ENCODE assay signal across 26 cellular contexts in genomic region chr11:105109353-105109752, GRCh38. TPM values are rescaled to one million over a fixed set of nuclear protein-coding genes. Genes with fewer than 3 reads are reported as not detected.
"Had no signal": no experiment of that assay in that cellular context is flagged by ENCODE, and none has a peak within 500 bp of the region (broad histone marks: within the 10 kb centered on the region; RNA-seq: fewer than 3 reads in every experiment).

No MANE protein-coding gene starts in this region.

- H3K27ac Mint-ChIP-seq: activated B cell treated with CpG ODN at 0.5 μM for 24 hours; activated CD4-positive, alpha-beta memory T cell treated with anti-CD3 and anti-CD28 coated beads, Interleukin-2, amount 10 ng/mL, durations not matched to agents 7 days and 5 days; activated CD4-positive, alpha-beta T cell treated with anti-CD3 and anti-CD28 coated beads, Interleukin-2, amount 10 ng/mL, durations not matched to agents 7 days and 5 days; activated naive CD4-positive, alpha-beta T cell treated with anti-CD3 and anti-CD28 coated beads, Interleukin-2, amount 10 ng/mL, durations not matched to agents 7 days and 5 days; activated naive CD8-positive, alpha-beta T cell treated with anti-CD3 and anti-CD28 coated beads for 36 hours; activated T-helper 17 cell treated with anti-CD3 and anti-CD28 coated beads, Interleukin-2, amount 50 U/mL, for 72 hours had no signal

- H3K27me3 ChIP-seq: adrenal gland had no signal

- H3K4me3 ChIP-seq: K562, PC-9 had no signal

- H3K4me1 ChIP-seq: adrenal gland had no signal

- H3K27ac ChIP-seq: PC-9 had no signal

- H2AFZ ChIP-seq: PC-9 had no signal

- H3K4me3 Mint-ChIP-seq: activated B cell treated with CpG ODN at 0.5 μM for 24 hours; activated CD4-positive, alpha-beta memory T cell treated with anti-CD3 and anti-CD28 coated beads, Interleukin-2, amount 10 ng/mL, durations not matched to agents 7 days and 5 days; activated CD4-positive, alpha-beta T cell treated with anti-CD3 and anti-CD28 coated beads, Interleukin-2, amount 10 ng/mL, durations not matched to agents 7 days and 5 days; activated naive CD4-positive, alpha-beta T cell treated with anti-CD3 and anti-CD28 coated beads, Interleukin-2, amount 10 ng/mL, durations not matched to agents 7 days and 5 days; activated naive CD8-positive, alpha-beta T cell treated with anti-CD3 and anti-CD28 coated beads for 36 hours; activated T-helper 17 cell treated with anti-CD3 and anti-CD28 coated beads, Interleukin-2, amount 50 U/mL, for 72 hours had no signal

- FAIRE-seq: K562, TTC549 had no signal

- ATAC-seq: activated T-helper 17 cell treated with anti-CD3 and anti-CD28 coated beads, Interleukin-2, amount 50 U/mL, for 72 hours; K562 had no signal

- H3K27me3 Mint-ChIP-seq: activated naive CD8-positive, alpha-beta T cell treated with anti-CD3 and anti-CD28 coated beads for 36 hours had no signal

- H3K9me3 ChIP-seq: adrenal gland had no signal

- H3K36me3 Mint-ChIP-seq: activated naive CD4-positive, alpha-beta T cell treated with anti-CD3 and anti-CD28 coated beads, Interleukin-2, amount 10 ng/mL, durations not matched to agents 7 days and 5 days; activated naive CD8-positive, alpha-beta T cell treated with anti-CD3 and anti-CD28 coated beads for 36 hours had no signal

- H3K36me3 ChIP-seq: adrenal gland had no signal

- DNase-seq: activated B cell treated with CpG ODN at 0.5 μM for 24 hours; activated CD4-positive, alpha-beta memory T cell treated with anti-CD3 and anti-CD28 coated beads, Interleukin-2, amount 10 ng/mL, durations not matched to agents 7 days and 5 days; activated CD4-positive, alpha-beta T cell treated with anti-CD3 and anti-CD28 coated beads for 1 hour; activated CD4-positive, alpha-beta T cell treated with anti-CD3 and anti-CD28 coated beads, Interleukin-2, amount 10 ng/mL, durations not matched to agents 7 days and 5 days; activated gamma-delta T cell treated with Interleukin-2 at 50 U/mL for 16 hours; activated naive CD4-positive, alpha-beta T cell treated with anti-CD3 and anti-CD28 coated beads, Interleukin-2, amount 10 ng/mL, durations not matched to agents 7 days and 5 days; activated naive CD8-positive, alpha-beta T cell treated with anti-CD3 and anti-CD28 coated beads for 36 hours; activated T-cell treated with anti-CD3 and anti-CD28 coated beads for 4 hours; activated T-cell treated with anti-CD3 and anti-CD28 coated beads, Interleukin-2, amount 50 U/mL, for 48 hours; adrenal gland; anterior cingulate cortex; caudate nucleus; Karpas-422; NCI-H1048; NCI-H1930; NCI-H2171; NCI-H2227 treated with DMSO at 0.1 percent for 48 hours; NCI-H446 treated with DMSO at 0.1 percent for 48 hours; PC-9; SIG-M5; T-helper 2 cell; T1000 had no signal

RNA-seq across cellular contexts. Expression of gene CARD18, which starts 30.2 kb away (rescaled TPM):
- total RNA-seq: activated B cell treated with CpG ODN at 0.5 μM for 24 hours; activated CD4-positive, alpha-beta memory T cell treated with anti-CD3 and anti-CD28 coated beads, Interleukin-2, amount 10 ng/mL, durations not matched to agents 7 days and 5 days; activated CD4-positive, alpha-beta T cell treated with anti-CD3 and anti-CD28 coated beads, Interleukin-2, amount 10 ng/mL, durations not matched to agents 7 days and 5 days; activated CD8-positive, alpha-beta memory T cell treated with anti-CD3 and anti-CD28 coated beads for 36 hours; activated naive CD8-positive, alpha-beta T cell treated with anti-CD3 and anti-CD28 coated beads for 36 hours; activated T-helper 17 cell treated with anti-CD3 and anti-CD28 coated beads, Interleukin-2, amount 50 U/mL, for 72 hours; adrenal gland; PC-9 had no signal
- polyA plus RNA-seq: adrenal gland had no signal
